Comparison of ENCODE assay signal across 27 cellular contexts in the genomic region with DNA sequence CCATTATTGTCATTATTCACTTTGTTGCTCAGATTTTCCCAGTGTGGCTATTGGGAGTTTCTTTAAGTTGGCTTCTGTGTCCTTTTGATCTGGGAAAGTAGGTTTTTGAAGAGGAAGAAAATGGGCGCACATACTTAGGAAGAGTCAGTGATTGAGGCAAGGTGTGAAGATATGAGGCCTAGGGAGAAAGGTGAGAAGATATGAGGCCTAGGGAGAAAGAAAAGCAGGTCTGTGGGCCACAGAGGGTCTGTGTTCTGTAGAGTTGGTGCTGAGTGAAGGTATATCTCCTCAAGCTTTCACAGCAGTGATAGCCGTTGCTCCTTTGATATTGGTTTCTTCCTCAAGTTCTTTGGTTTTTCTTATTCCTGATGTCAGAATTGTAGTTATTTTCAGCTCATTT.
"Had no signal": no experiment of that assay in that cellular context is flagged by ENCODE, and none has a peak within 500 bp of the region (broad histone marks: within the 10 kb centered on the region; RNA-seq: fewer than 3 reads in every experiment).

No MANE protein-coding gene starts in this region.

- H3K9me3 Mint-ChIP-seq: activated CD4-positive, alpha-beta memory T cell treated with anti-CD3 and anti-CD28 coated beads, Interleukin-2, amount 10 ng/mL, durations not matched to agents 7 days and 5 days; activated CD4-positive, alpha-beta T cell treated with anti-CD3 and anti-CD28 coated beads, Interleukin-2, amount 10 ng/mL, durations not matched to agents 24 days and 14 days; activated naive CD4-positive, alpha-beta T cell treated with anti-CD3 and anti-CD28 coated beads, Interleukin-2, amount 10 ng/mL, durations not matched to agents 7 days and 5 days; activated naive CD4-positive, alpha-beta T cell treated with anti-CD3 and anti-CD28 coated beads, Interleukin-2, amount 50 U/mL, for 72 hours; activated naive CD8-positive, alpha-beta T cell treated with anti-CD3 and anti-CD28 coated beads, Interleukin-2, amount 10 ng/mL, durations not matched to agents 7 days and 5 days; activated T-cell treated with anti-CD3 and anti-CD28 coated beads, Interleukin-2, amount 50 U/mL, for 24 hours; activated T-cell treated with anti-CD3 and anti-CD28 coated beads, Interleukin-2, amount 50 U/mL, for 72 hours; brain had no signal

- H3K27me3 ChIP-seq: ascending aorta, breast epithelium, cardiac muscle cell, colonic mucosa had no signal

- H3K4me1 ChIP-seq: ascending aorta, breast epithelium, colonic mucosa had no signal

- H3K27me3 Mint-ChIP-seq: activated CD4-positive, alpha-beta memory T cell treated with anti-CD3 and anti-CD28 coated beads, Interleukin-2, amount 10 ng/mL, durations not matched to agents 7 days and 5 days; activated CD4-positive, alpha-beta T cell treated with anti-CD3 and anti-CD28 coated beads for 36 hours; activated CD4-positive, alpha-beta T cell treated with anti-CD3 and anti-CD28 coated beads, Interleukin-2, amount 10 ng/mL, durations not matched to agents 24 days and 14 days; activated naive CD4-positive, alpha-beta T cell treated with anti-CD3 and anti-CD28 coated beads, Interleukin-2, amount 10 ng/mL, durations not matched to agents 7 days and 5 days; activated naive CD8-positive, alpha-beta T cell treated with anti-CD3 and anti-CD28 coated beads, Interleukin-2, amount 10 ng/mL, durations not matched to agents 7 days and 5 days; activated T-cell treated with anti-CD3 and anti-CD28 coated beads, Interleukin-2, amount 50 U/mL, for 24 hours; brain had no signal

- H3K4me3 Mint-ChIP-seq: activated CD4-positive, alpha-beta memory T cell treated with anti-CD3 and anti-CD28 coated beads, Interleukin-2, amount 10 ng/mL, durations not matched to agents 7 days and 5 days; activated CD4-positive, alpha-beta T cell treated with anti-CD3 and anti-CD28 coated beads for 36 hours; activated CD4-positive, alpha-beta T cell treated with anti-CD3 and anti-CD28 coated beads, Interleukin-2, amount 10 ng/mL, durations not matched to agents 24 days and 14 days; activated naive CD4-positive, alpha-beta T cell treated with anti-CD3 and anti-CD28 coated beads, Interleukin-2, amount 10 ng/mL, durations not matched to agents 7 days and 5 days; activated naive CD8-positive, alpha-beta T cell treated with anti-CD3 and anti-CD28 coated beads, Interleukin-2, amount 10 ng/mL, durations not matched to agents 7 days and 5 days; activated T-cell treated with anti-CD3 and anti-CD28 coated beads, Interleukin-2, amount 50 U/mL, for 24 hours; activated T-cell treated with anti-CD3 and anti-CD28 coated beads, Interleukin-2, amount 50 U/mL, for 72 hours; brain had no signal

- H3K27ac Mint-ChIP-seq: activated CD4-positive, alpha-beta memory T cell treated with anti-CD3 and anti-CD28 coated beads, Interleukin-2, amount 10 ng/mL, durations not matched to agents 7 days and 5 days; activated CD4-positive, alpha-beta T cell treated with anti-CD3 and anti-CD28 coated beads for 36 hours; activated CD4-positive, alpha-beta T cell treated with anti-CD3 and anti-CD28 coated beads, Interleukin-2, amount 10 ng/mL, durations not matched to agents 24 days and 14 days; activated naive CD4-positive, alpha-beta T cell treated with anti-CD3 and anti-CD28 coated beads, Interleukin-2, amount 10 ng/mL, durations not matched to agents 7 days and 5 days; activated naive CD4-positive, alpha-beta T cell treated with anti-CD3 and anti-CD28 coated beads, Interleukin-2, amount 50 U/mL, for 72 hours; activated naive CD8-positive, alpha-beta T cell treated with anti-CD3 and anti-CD28 coated beads, Interleukin-2, amount 10 ng/mL, durations not matched to agents 7 days and 5 days; activated T-cell treated with anti-CD3 and anti-CD28 coated beads, Interleukin-2, amount 50 U/mL, for 24 hours; activated T-cell treated with anti-CD3 and anti-CD28 coated beads, Interleukin-2, amount 50 U/mL, for 72 hours had no signal

- H3K9me3 ChIP-seq: ascending aorta, breast epithelium, colonic mucosa had no signal

- FAIRE-seq: endometrium, frontal cortex had no signal

- DNase-seq: activated CD4-positive, alpha-beta memory T cell treated with anti-CD3 and anti-CD28 coated beads, Interleukin-2, amount 10 ng/mL, durations not matched to agents 7 days and 5 days; activated CD4-positive, alpha-beta T cell treated with anti-CD3 and anti-CD28 coated beads for 36 hours; activated CD4-positive, alpha-beta T cell treated with anti-CD3 and anti-CD28 coated beads, Interleukin-2, amount 10 ng/mL, durations not matched to agents 24 days and 14 days; activated CD4-positive, CD25-positive, alpha-beta regulatory T cell; activated CD4-positive, CD25-positive, alpha-beta regulatory T cell treated with anti-CD3 and anti-CD28 coated beads, Interleukin-2, amount 50 U/mL, for 72 hours; activated CD8-positive, alpha-beta memory T cell treated with anti-CD3 and anti-CD28 coated beads, Interleukin-2, amount 50 U/mL, for 48 hours; activated gamma-delta T cell; activated naive CD4-positive, alpha-beta T cell; activated naive CD4-positive, alpha-beta T cell treated with anti-CD3 and anti-CD28 coated beads, Interleukin-2, amount 10 ng/mL, durations not matched to agents 7 days and 5 days; activated naive CD8-positive, alpha-beta T cell treated with anti-CD3 and anti-CD28 coated beads, Interleukin-2, amount 10 ng/mL, durations not matched to agents 7 days and 5 days; activated T-cell treated with anti-CD3 and anti-CD28 coated beads for 4 hours; activated T-cell treated with anti-CD3 and anti-CD28 coated beads, Interleukin-2, amount 50 U/mL, for 24 hours; activated T-cell treated with anti-CD3 and anti-CD28 coated beads, Interleukin-2, amount 50 U/mL, for 72 hours; central memory CD4-positive, alpha-beta T cell; cerebellar nuclear complex; colonic mucosa; effector CD8-positive, alpha-beta T cell; foreskin fibroblast; head of caudate nucleus; T-helper 2 cell had no signal

- H3K27ac ChIP-seq: ascending aorta, breast epithelium, cardiac muscle cell, colonic mucosa had no signal

- H3K4me1 Mint-ChIP-seq: activated CD4-positive, alpha-beta T cell treated with anti-CD3 and anti-CD28 coated beads for 36 hours; activated naive CD4-positive, alpha-beta T cell treated with anti-CD3 and anti-CD28 coated beads, Interleukin-2, amount 10 ng/mL, durations not matched to agents 7 days and 5 days had no signal

- H3K36me3 ChIP-seq: breast epithelium, colonic mucosa had no signal

- H3K4me3 ChIP-seq: ascending aorta, breast epithelium, cardiac muscle cell, colonic mucosa had no signal
